ENCODE assay signal across 8 cellular contexts in the genomic region with DNA sequence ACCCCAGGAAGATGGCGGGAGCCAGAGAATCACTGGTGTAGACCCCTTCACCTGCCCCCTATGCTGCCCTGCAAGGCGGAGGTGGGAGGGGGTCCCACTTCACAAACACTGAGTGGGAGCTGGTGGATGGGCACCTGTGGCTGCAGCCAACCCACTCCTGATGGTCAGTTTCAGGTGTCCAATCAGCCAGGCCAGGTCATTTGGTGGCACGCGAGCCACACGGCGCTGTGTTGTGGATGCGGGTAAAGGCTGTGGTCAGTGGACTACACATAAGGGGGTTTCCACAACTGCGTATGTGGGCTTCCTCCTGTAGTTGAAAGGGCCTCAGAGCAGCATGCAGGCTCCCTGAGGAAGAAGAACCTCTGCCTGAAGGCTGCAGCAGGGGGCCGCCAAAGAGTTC.
"Had no signal": no experiment of that assay in that cellular context is flagged by ENCODE, and none has a peak within 500 bp of the region (broad histone marks: within the 10 kb centered on the region; RNA-seq: fewer than 3 reads in every experiment).

No MANE protein-coding gene starts in this region.

- H3K9ac ChIP-seq: GM23248 had no signal

- H3K36me3 ChIP-seq: HAP-1 had no signal

- H3K27ac ChIP-seq: GM23248 had no signal

- H3K9me3 ChIP-seq: HAP-1 had no signal

- H3K4me1 ChIP-seq: HAP-1 had no signal

- H3K27ac Mint-ChIP-seq: HFFc6 had no signal

- H3K4me3 Mint-ChIP-seq: HFFc6 had no signal

- H2AFZ ChIP-seq: GM23248 had no signal

- ATAC-seq: HCT116, K562 had no signal

- DNase-seq: GM23248, GOT3, HFFc6, IMR-90, KG1 had no signal

- H3K4me3 ChIP-seq: GM23248, HAP-1, K562 had no signal
